In genomic region chr12:108969622-108970021, GRCh38 we compare ENCODE assay signal across 1 cellular context.
TF ChIP-seq lines count a peak whose summit lies in the region.

No MANE protein-coding gene starts in this region.

TF ChIP-seq in GM12878, 131 proteins besides CTCF, POLR2A, EP300 and RAD21 (continued from another document):
- 0 out of 2 replicates have a peak, but pooled peaks have one; percentile 23 for TF ChIP-seq SPI1 (IDR thresholded peaks at IDR 0.05; ENCODE audit: borderline replicate concordance, insufficient read depth, low read depth, low read length)
TF ChIP-seq in GM12878: peak in this region for 1.
